ENCODE assay signal across 8 cellular contexts in the genomic region with DNA sequence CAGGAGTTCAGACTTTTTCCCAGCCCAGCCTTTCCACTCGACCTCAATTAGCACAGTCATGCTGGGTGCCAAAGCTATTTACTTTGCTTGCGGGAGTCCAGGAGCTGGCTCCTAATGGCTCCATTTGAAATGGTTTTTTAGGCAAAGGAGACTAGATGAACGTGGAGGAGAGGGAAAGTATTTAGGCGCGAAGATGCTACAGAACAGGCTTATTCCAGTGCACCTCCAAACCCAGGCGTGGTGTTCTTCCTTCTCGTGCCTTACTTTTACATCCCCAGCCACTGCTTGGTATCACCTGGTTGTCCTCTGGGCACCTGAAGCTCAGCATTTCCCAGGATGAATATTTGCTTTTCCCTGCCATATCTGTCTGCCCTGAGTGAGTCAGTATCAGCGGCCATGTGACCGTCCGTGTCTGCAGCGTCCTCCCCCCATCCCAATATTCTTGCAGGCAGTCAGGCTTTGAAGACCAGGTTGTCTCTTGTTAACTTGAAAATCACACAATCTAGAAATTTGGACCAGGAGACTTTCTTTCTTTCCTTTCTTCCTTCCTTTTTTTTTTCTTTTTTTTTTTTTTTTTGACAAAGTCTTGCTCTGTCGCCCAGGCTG.
DNase-seq lines count a peak whose midpoint lies in the region; ATAC-seq, FAIRE-seq and TF ChIP-seq lines count a peak whose summit lies in the region.

No MANE protein-coding gene starts in this region.

- H3K9me3 ChIP-seq in NT2/D1 (ENCODE audit: insufficient read depth, low read length) = 0 out of 2 replicates have a peak, but pooled peaks cover 5% of the 10 kb centered on the region
- H3K9me3 ChIP-seq in endodermal cell (ENCODE audit: control insufficient read depth, low read length) = no peaks in the 10 kb centered on the region
- H3K9me3 ChIP-seq in prostate gland = no peaks in the 10 kb centered on the region
- H3K9me3 ChIP-seq in mucosa of descending colon = no peaks in the 10 kb centered on the region

- H3K36me3 ChIP-seq in NT2/D1 (ENCODE audit: insufficient read depth, insufficient read length, low read length) = no peaks in the 10 kb centered on the region
- no peaks in the 10 kb centered on the region for H3K36me3 ChIP-seq in endodermal cell (ENCODE audit: control insufficient read depth, insufficient read depth, low read length)
- no peaks in the 10 kb centered on the region for H3K36me3 ChIP-seq in prostate gland
- no peaks in the 10 kb centered on the region for H3K36me3 ChIP-seq in mucosa of descending colon (ENCODE audit: low read depth)

- H3K4me3 ChIP-seq in NT2/D1 (ENCODE audit: insufficient read length, low read depth) (no peak overlapping the region), endodermal cell (ENCODE audit: low read length) (peak overlapping the region; percentile 75), prostate gland (peak overlapping the region in 1 of 2 donors; percentile 55), mucosa of descending colon (no peak overlapping the region)

- no peaks in the 10 kb centered on the region for H3K27me3 ChIP-seq in NT2/D1 (ENCODE audit: insufficient read depth, insufficient read length)
- H3K27me3 ChIP-seq in endodermal cell (ENCODE audit: control insufficient read depth, insufficient read depth, low read length, poor library complexity, severe bottlenecking) = no peaks in the 10 kb centered on the region
- no peaks in the 10 kb centered on the region for H3K27me3 ChIP-seq in prostate gland (replicated peaks; ENCODE audit: insufficient read depth)

- H3K9me3 Mint-ChIP-seq in endodermal cell = peaks cover 13% of the 10 kb centered on the region

- WGBS in endodermal cell (ENCODE audit: insufficient coverage in 1 of 2, insufficient read length in 1 of 2), 2 experiments = 63 to 65% methylated on average over 11 to 12 of the region's 12 CpGs
- WGBS in prostate gland = 79% methylated on average over 12 of the region's 12 CpGs

- H3K4me1 ChIP-seq in NT2/D1 (ENCODE audit: insufficient read depth, insufficient read length) = peaks cover 12% of the 10 kb centered on the region
- no peaks in the 10 kb centered on the region for H3K4me1 ChIP-seq in endodermal cell (ENCODE audit: control insufficient read depth, insufficient read depth, low read length)
- no peaks in the 10 kb centered on the region for H3K4me1 ChIP-seq in prostate gland (replicated peaks)
- H3K4me1 ChIP-seq in mucosa of descending colon (ENCODE audit: low read depth) = peaks cover 13% of the 10 kb centered on the region

- peaks cover 15% of the 10 kb centered on the region for H3K27me3 Mint-ChIP-seq in endodermal cell (ENCODE audit: insufficient read depth)

- H3K4me1 Mint-ChIP-seq in endodermal cell = peaks cover 14% of the 10 kb centered on the region

- ATAC-seq in mucosa of descending colon (no peak), GM21529 (IDR thresholded peaks at IDR 0.05; ENCODE audit: unreplicated experiment) (no peak), HG03108 (IDR thresholded peaks at IDR 0.05; ENCODE audit: unreplicated experiment) (no peak)

- H3K36me3 Mint-ChIP-seq in endodermal cell (ENCODE audit: low read depth) = no peaks in the 10 kb centered on the region

- H3K27ac Mint-ChIP-seq in endodermal cell = peak overlapping the region; percentile 84

- H3K27ac ChIP-seq in endodermal cell (ENCODE audit: low read depth, low read length) = no peak overlapping the region
- H3K27ac ChIP-seq in prostate gland = peak overlapping the region; percentile 77 to 86

- H3K4me3 Mint-ChIP-seq in endodermal cell = peak overlapping the region; percentile 65

- H3K9ac ChIP-seq in NT2/D1 (ENCODE audit: insufficient read length, low read depth) = peak overlapping the region; percentile 14
- peak overlapping the region; percentile 55 for H3K9ac ChIP-seq in endodermal cell (ENCODE audit: extremely low read depth, low read length, poor library complexity, severe bottlenecking)

- TF ChIP-seq CTCF in endodermal cell (conservative IDR thresholded peaks at IDR 0.05) (no peak), prostate gland (IDR thresholded peaks at IDR 0.05) (no peak), mucosa of descending colon (IDR thresholded peaks at IDR 0.05) (no peak)

- intact Hi-C loops in prostate gland (cut with DNase I) (loop anchor here (5.0 to 10.0 kb wide), 4 partner anchors 198 to 580 kb away; partner anchors contain the start of genes DYRK1A and VPS26C), mucosa of descending colon (cut with DNase I, micrococcal nuclease) (no loop called here)

- TF ChIP-seq POLR2A in H54 (IDR thresholded peaks at IDR 0.05; ENCODE audit: low read depth, low read length) = peak; percentile 32
- no peak for TF ChIP-seq POLR2A in prostate gland (IDR thresholded peaks at IDR 0.05)

- FAIRE-seq in H54 (lab: Jason Lieb, UNC) = no peak

- DNase-seq in H54 (ENCODE audit: insufficient read length, low spot score) = no peak
- DNase-seq in NT2/D1 (ENCODE audit: low read depth, low spot score) = no peak
- DNase-seq in endodermal cell = no peak
- no peak for DNase-seq in prostate gland (ENCODE audit: low spot score)
- DNase-seq in mucosa of descending colon = no peak
- no peak for DNase-seq in SKM-1 treated with dmso at 0.1 percent for 144 hours (lab: John Stamatoyannopoulos, UW; ENCODE audit: unreplicated experiment)
